21 cellular contexts compared by ENCODE assay signal in genomic region chr15:25532269-25532668, GRCh38.
"Had no signal": no experiment of that assay in that cellular context is flagged by ENCODE, and none has a peak within 500 bp of the region (broad histone marks: within the 10 kb centered on the region; RNA-seq: fewer than 3 reads in every experiment).

No MANE protein-coding gene starts in this region.

- H3K4me3 ChIP-seq: colonic mucosa, lower lobe of right lung, ovary, spleen, testis, tibial nerve, upper lobe of right lung, vagina had no signal

- H3K9me3 ChIP-seq: colonic mucosa, lower lobe of right lung, ovary, testis, upper lobe of right lung, vagina had no signal

- DNase-seq: colonic mucosa; dermis blood vessel endothelial cell; erythroblast; foreskin keratinocyte; head of caudate nucleus; islet precursor cell; lower lobe of right lung; natural killer cell; nucleus accumbens; ovary; spleen; stimulated activated CD4-positive, alpha-beta T cell treated with anti-CD3 and anti-CD28 coated beads, Interleukin-15, amount 100 ng/mL, for 24 hours; stimulated activated CD4-positive, alpha-beta T cell treated with anti-CD3 and anti-CD28 coated beads, Interleukin-1b, Interleukin-23, amount 100 ng/mL, for 48 hours; stimulated activated CD4-positive, alpha-beta T cell treated with anti-CD3 and anti-CD28 coated beads, Interleukin-4, amount 100 ng/mL, for 24 hours; testis; upper lobe of right lung had no signal

- H3K4me1 ChIP-seq: colonic mucosa, foreskin keratinocyte, lower lobe of right lung, spleen, testis, tibial nerve, upper lobe of right lung, vagina had no signal

- H3K27ac ChIP-seq: colonic mucosa, foreskin keratinocyte, lower lobe of right lung, ovary, spleen, testis, tibial nerve, upper lobe of right lung, vagina had no signal

- H3K27me3 ChIP-seq: colonic mucosa, foreskin keratinocyte, ovary, spleen, testis, tibial nerve, upper lobe of right lung, vagina had no signal

- ATAC-seq: foreskin keratinocyte; left lobe of liver; lower lobe of right lung; natural killer cell; sciatic nerve; stimulated activated memory B cell treated with anti-CD40 and anti-IgM and Interleukin-4, amounts not matched to agents 10 μg/mL and 1 μg/mL and 100 μg/mL, for 72 hours; upper lobe of right lung had no signal

- H3K36me3 ChIP-seq: colonic mucosa, lower lobe of right lung, ovary, spleen, tibial nerve, upper lobe of right lung, vagina had no signal
